In genomic region chr2:239021651-239022436, GRCh38 we compare ENCODE assay signal across 20 cellular contexts.
"Had no signal": no experiment of that assay in that cellular context is flagged by ENCODE, and none has a peak within 500 bp of the region (broad histone marks: within the 10 kb centered on the region; RNA-seq: fewer than 3 reads in every experiment).

No MANE protein-coding gene starts in this region.

- H3K27me3 ChIP-seq: thyroid gland had no signal

- H3K4me1 Mint-ChIP-seq: activated B cell treated with CpG ODN at 0.5 μM for 24 hours; activated CD4-positive, alpha-beta T cell treated with anti-CD3 and anti-CD28 coated beads for 36 hours; activated naive CD4-positive, alpha-beta T cell treated with anti-CD3 and anti-CD28 coated beads, Interleukin-2, amount 50 U/mL, for 24 hours had no signal

- H3K4me3 ChIP-seq: left ventricle myocardium inferior, thyroid gland had no signal

- H3K9me3 Mint-ChIP-seq: activated B cell treated with CpG ODN at 0.5 μM for 24 hours; activated naive CD4-positive, alpha-beta T cell treated with anti-CD3 and anti-CD28 coated beads, Interleukin-2, amount 50 U/mL, for 24 hours; brain; dendritic cell treated with granulocyte-macrophage colony-stimulating factor and Interleukin-4, amounts not matched to agents 40 ng/mL and 50 ng/mL, for 4 days; neural crest cell; stimulated activated naive CD8-positive, alpha-beta T cell treated with anti-CD3 and anti-CD28 coated beads, Interleukin-15, Interleukin-2, amounts not matched to agents 100 ng/mL and 50 ng/mL, for 24 hours had no signal

- H3K27ac ChIP-seq: left ventricle myocardium inferior, thyroid gland had no signal

- H3K9me3 ChIP-seq: left ventricle myocardium inferior, thyroid gland had no signal

- DNase-seq: activated B cell treated with CpG ODN at 0.5 μM for 24 hours; activated CD4-positive, alpha-beta T cell treated with anti-CD3 and anti-CD28 coated beads for 36 hours; activated CD4-positive, alpha-beta T cell treated with anti-CD3 and anti-CD28 coated beads, Interleukin-2, amount 50 U/mL, for 48 hours; activated gamma-delta T cell treated with Interleukin-2 at 50 U/mL for 16 hours; effector CD4-positive, alpha-beta T cell; foreskin melanocyte; hippocampal formation; kidney glomerular epithelial cell; left ventricle myocardium inferior; retina; stimulated activated CD4-positive, alpha-beta T cell treated with anti-CD3 and anti-CD28 coated beads, Interleukin-1b, Interleukin-23, amount 100 ng/mL, for 48 hours; substantia nigra; T1000; thyroid gland had no signal

- H3K27ac Mint-ChIP-seq: activated B cell treated with CpG ODN at 0.5 μM for 24 hours; activated CD4-positive, alpha-beta T cell treated with anti-CD3 and anti-CD28 coated beads for 36 hours; activated naive CD4-positive, alpha-beta T cell treated with anti-CD3 and anti-CD28 coated beads, Interleukin-2, amount 50 U/mL, for 24 hours; brain; dendritic cell treated with granulocyte-macrophage colony-stimulating factor and Interleukin-4, amounts not matched to agents 40 ng/mL and 50 ng/mL, for 4 days; progenitor cell of endocrine pancreas; stimulated activated naive CD8-positive, alpha-beta T cell treated with anti-CD3 and anti-CD28 coated beads, Interleukin-15, Interleukin-2, amounts not matched to agents 100 ng/mL and 50 ng/mL, for 24 hours had no signal

- ATAC-seq: activated CD4-positive, alpha-beta T cell treated with anti-CD3 and anti-CD28 coated beads for 36 hours had no signal

- H3K4me1 ChIP-seq: left ventricle myocardium inferior, thyroid gland had no signal

- H3K27me3 Mint-ChIP-seq: activated naive CD4-positive, alpha-beta T cell treated with anti-CD3 and anti-CD28 coated beads, Interleukin-2, amount 50 U/mL, for 24 hours had no signal

- H3K4me3 Mint-ChIP-seq: activated B cell treated with CpG ODN at 0.5 μM for 24 hours; activated CD4-positive, alpha-beta T cell treated with anti-CD3 and anti-CD28 coated beads for 36 hours; activated naive CD4-positive, alpha-beta T cell treated with anti-CD3 and anti-CD28 coated beads, Interleukin-2, amount 50 U/mL, for 24 hours; brain; dendritic cell treated with granulocyte-macrophage colony-stimulating factor and Interleukin-4, amounts not matched to agents 40 ng/mL and 50 ng/mL, for 4 days; neural crest cell; stimulated activated naive CD8-positive, alpha-beta T cell treated with anti-CD3 and anti-CD28 coated beads, Interleukin-15, Interleukin-2, amounts not matched to agents 100 ng/mL and 50 ng/mL, for 24 hours had no signal

- H3K36me3 ChIP-seq: left ventricle myocardium inferior, thyroid gland had no signal

- H3K36me3 Mint-ChIP-seq: activated naive CD4-positive, alpha-beta T cell treated with anti-CD3 and anti-CD28 coated beads, Interleukin-2, amount 50 U/mL, for 24 hours; brain had no signal
